Comparison of ENCODE assay signal across 15 cellular contexts in the genomic region with DNA sequence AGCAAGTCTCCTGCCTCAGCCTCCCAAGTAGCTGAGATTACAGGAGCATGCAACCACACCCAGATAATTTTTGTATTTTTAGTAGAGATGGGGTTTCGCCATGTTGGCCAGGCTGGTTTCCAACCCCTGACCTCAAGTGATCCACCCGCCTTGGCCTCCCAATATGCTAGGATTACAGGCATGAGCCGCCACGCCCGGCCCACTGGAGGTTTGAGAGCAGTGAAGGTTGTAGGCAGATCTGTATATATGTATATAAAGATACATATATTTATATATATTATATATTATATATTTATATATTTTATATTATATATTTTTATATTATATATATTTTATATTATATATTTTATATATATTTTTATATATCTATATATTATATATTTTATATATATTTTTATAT. TPM values are rescaled to one million over a fixed set of nuclear protein-coding genes. Genes with fewer than 3 reads are reported as not detected.
DNase-seq lines count a peak whose midpoint lies in the region; ATAC-seq and TF ChIP-seq lines count a peak whose summit lies in the region.
"Had no signal": no experiment of that assay in that cellular context is flagged by ENCODE, and none has a peak within 500 bp of the region (broad histone marks: within the 10 kb centered on the region; RNA-seq: fewer than 3 reads in every experiment).

No MANE protein-coding gene starts in this region.

- H3K36me3 ChIP-seq in GM23338 (ENCODE audit: insufficient read depth) (no peaks in the 10 kb centered on the region), neuronal stem cell (replicated peaks in 1 of 2; ENCODE audit: control insufficient read depth in 2 of 2, insufficient read depth in 2 of 2, low read length in 2 of 2) (no peaks in the 10 kb centered on the region)
- H3K36me3 ChIP-seq: HAP-1 had no signal

- H4K91ac ChIP-seq in neuronal stem cell (ENCODE audit: low read depth, low read length, poor library complexity), result no peak overlapping the region

- no peak overlapping the region for H3K18ac ChIP-seq in neuronal stem cell (ENCODE audit: low read length)

- no peak overlapping the region for H2BK5ac ChIP-seq in neuronal stem cell (ENCODE audit: low read length)

- intact Hi-C loops in activated CD4-positive, alpha-beta memory T cell treated with anti-CD3 and anti-CD28 coated beads for 36 hours (cut with micrococcal nuclease), result no loop called here

- WGBS in neuronal stem cell (ENCODE audit: extremely low coverage in 2 of 2, insufficient read length in 2 of 2, insufficient replicate concordance in 1 of 2), 2 donors, result no CpG with 5 or more reads among the region's 5 CpGs

- no peak overlapping the region for H2BK15ac ChIP-seq in neuronal stem cell (ENCODE audit: low read length)

- TF ChIP-seq CTCF in GM23338 (conservative IDR thresholded peaks at IDR 0.05; ENCODE audit: low read depth in 2 of 2) (no peak), chondrocyte (IDR thresholded peaks at IDR 0.05) (no peak), GM13977 (IDR thresholded peaks at IDR 0.05; ENCODE audit: extremely low read depth, insufficient read depth, missing control alignments) (no peak)

- H3K23ac ChIP-seq in neuronal stem cell (ENCODE audit: low read depth, low read length, poor library complexity), result no peak overlapping the region

- H3K14ac ChIP-seq in neuronal stem cell (ENCODE audit: low read length), result no peak overlapping the region

- 0 out of 2 replicates have a peak, but pooled peaks cover 3% of the 10 kb centered on the region for H3F3A ChIP-seq in GM23338 (replicated peaks; ENCODE audit: low read depth)

- H3K4me3 Mint-ChIP-seq in activated CD4-positive, alpha-beta memory T cell treated with anti-CD3 and anti-CD28 coated beads for 36 hours, result peak overlapping the region; percentile 18
- H3K4me3 Mint-ChIP-seq in activated CD4-positive, alpha-beta memory T cell treated with anti-CD3 and anti-CD28 coated beads, Interleukin-2, amount 10 ng/mL, durations not matched to agents 7 days and 5 days, result no peak overlapping the region
- H3K4me3 Mint-ChIP-seq in GM23338 (no peak overlapping the region), chondrocyte (ENCODE audit: unreplicated experiment) (no peak overlapping the region)
- H3K4me3 Mint-ChIP-seq: B cell; CD4-positive, alpha-beta memory T cell had no signal

- no peaks in the 10 kb centered on the region for H3K27me3 Mint-ChIP-seq in activated CD4-positive, alpha-beta memory T cell treated with anti-CD3 and anti-CD28 coated beads for 36 hours
- H3K27me3 Mint-ChIP-seq in activated CD4-positive, alpha-beta memory T cell treated with anti-CD3 and anti-CD28 coated beads, Interleukin-2, amount 10 ng/mL, durations not matched to agents 7 days and 5 days, result peaks cover 7% of the 10 kb centered on the region
- H3K27me3 Mint-ChIP-seq in GM23338 (ENCODE audit: insufficient read depth, low read depth, poor library complexity) (peaks cover 8% of the 10 kb centered on the region), chondrocyte (ENCODE audit: low read depth) (peaks cover 28% of the 10 kb centered on the region)

- no peak overlapping the region for H3K4me2 ChIP-seq in GM23338
- H3K4me2 ChIP-seq in neuronal stem cell (ENCODE audit: insufficient read depth, low read length, poor library complexity, severe bottlenecking), result no peak overlapping the region

- H2AFZ ChIP-seq in GM23338 (peak overlapping the region; percentile 66; the same call in 1 of the 2 replicates), neuronal stem cell (ENCODE audit: low read length) (peak overlapping the region; percentile 10)

- no peaks in the 10 kb centered on the region for H3K4me1 ChIP-seq in GM23338 (ENCODE audit: insufficient read depth)
- no peaks in the 10 kb centered on the region for H3K4me1 ChIP-seq in neuronal stem cell (ENCODE audit: control insufficient read depth in 2 of 2, insufficient read depth in 1 of 2, low read depth in 1 of 2, low read length in 2 of 2)
- H3K4me1 ChIP-seq: HAP-1 had no signal

- H3K4me1 Mint-ChIP-seq in activated CD4-positive, alpha-beta memory T cell treated with anti-CD3 and anti-CD28 coated beads for 36 hours (ENCODE audit: low read depth), result no peaks in the 10 kb centered on the region
- H3K4me1 Mint-ChIP-seq in activated CD4-positive, alpha-beta memory T cell treated with anti-CD3 and anti-CD28 coated beads, Interleukin-2, amount 10 ng/mL, durations not matched to agents 7 days and 5 days, result no peaks in the 10 kb centered on the region
- H3K4me1 Mint-ChIP-seq in GM23338 (no peaks in the 10 kb centered on the region), chondrocyte (ENCODE audit: low read depth) (no peaks in the 10 kb centered on the region)
- H3K4me1 Mint-ChIP-seq: B cell; CD4-positive, alpha-beta memory T cell had no signal

- no peak overlapping the region for H3K27ac Mint-ChIP-seq in activated CD4-positive, alpha-beta memory T cell treated with anti-CD3 and anti-CD28 coated beads for 36 hours
- no peak overlapping the region for H3K27ac Mint-ChIP-seq in activated CD4-positive, alpha-beta memory T cell treated with anti-CD3 and anti-CD28 coated beads, Interleukin-2, amount 10 ng/mL, durations not matched to agents 7 days and 5 days
- no peak overlapping the region for H3K27ac Mint-ChIP-seq in GM23338
- no peak overlapping the region for H3K27ac Mint-ChIP-seq in chondrocyte (ENCODE audit: unreplicated experiment)
- H3K27ac Mint-ChIP-seq: B cell; CD4-positive, alpha-beta memory T cell had no signal

- CTCF ChIA-PET in activated CD4-positive, alpha-beta memory T cell treated with anti-CD3 and anti-CD28 coated beads for 36 hours (lab: Charles Lee), result no interaction called here
- CTCF ChIA-PET in activated CD4-positive, alpha-beta memory T cell treated with anti-CD3 and anti-CD28 coated beads, Interleukin-2, amount 10 ng/mL, durations not matched to agents 7 days and 5 days (lab: Charles Lee), result no interaction called here

- POLR2A ChIA-PET in activated CD4-positive, alpha-beta memory T cell treated with anti-CD3 and anti-CD28 coated beads for 36 hours (lab: Charles Lee), result no interaction called here
- POLR2A ChIA-PET in activated CD4-positive, alpha-beta memory T cell treated with anti-CD3 and anti-CD28 coated beads, Interleukin-2, amount 10 ng/mL, durations not matched to agents 7 days and 5 days (lab: Charles Lee), result no interaction called here

- DNase-seq in activated CD4-positive, alpha-beta memory T cell treated with anti-CD3 and anti-CD28 coated beads for 36 hours, result no peak
- no peak for DNase-seq in activated CD4-positive, alpha-beta memory T cell treated with anti-CD3 and anti-CD28 coated beads, Interleukin-2, amount 10 ng/mL, durations not matched to agents 7 days and 5 days
- DNase-seq in GM23338 (ENCODE audit: low spot score), result no peak
- peak; percentile 30 for DNase-seq in chondrocyte (ENCODE audit: low spot score)
- no peak for DNase-seq in neuronal stem cell (ENCODE audit: low spot score)
- DNase-seq in NCI-H524 treated with DMSO at 0.1 percent for 48 hours (lab: John Stamatoyannopoulos, UW), result no peak
- DNase-seq in GM13977 (ENCODE audit: low spot score), result no peak
- DNase-seq: CD4-positive, alpha-beta memory T cell; DMS79; IMR-90 had no signal

- H3K9me2 ChIP-seq in GM23338 (ENCODE audit: insufficient read depth), result no peaks in the 10 kb centered on the region

- H3K4ac ChIP-seq in neuronal stem cell (ENCODE audit: low read length), result no peak overlapping the region

- no peaks in the 10 kb centered on the region for H3K9me3 Mint-ChIP-seq in activated CD4-positive, alpha-beta memory T cell treated with anti-CD3 and anti-CD28 coated beads for 36 hours
- H3K9me3 Mint-ChIP-seq in activated CD4-positive, alpha-beta memory T cell treated with anti-CD3 and anti-CD28 coated beads, Interleukin-2, amount 10 ng/mL, durations not matched to agents 7 days and 5 days, result no peaks in the 10 kb centered on the region
- H3K9me3 Mint-ChIP-seq in GM23338 (no peaks in the 10 kb centered on the region; the same call in 2 of the 3 replicates), chondrocyte (ENCODE audit: low read depth) (no peaks in the 10 kb centered on the region)
- H3K9me3 Mint-ChIP-seq: CD4-positive, alpha-beta memory T cell had no signal

- H3K27ac ChIP-seq in GM23338 (ENCODE audit: low read depth) (no peak overlapping the region), neuronal stem cell (replicated peaks; ENCODE audit: low read length) (no peak overlapping the region)
- H3K27ac ChIP-seq: C4-2B had no signal

- no peak overlapping the region for H4K8ac ChIP-seq in neuronal stem cell (ENCODE audit: low read depth, low read length)

- no peak overlapping the region for H2AK5ac ChIP-seq in neuronal stem cell (ENCODE audit: low read depth, low read length)

- H2BK120ac ChIP-seq in neuronal stem cell (ENCODE audit: low read depth, low read length), result no peak overlapping the region

- H3K27me3 ChIP-seq in GM23338 (ENCODE audit: insufficient read depth) (no peaks in the 10 kb centered on the region), neuronal stem cell (ENCODE audit: control insufficient read depth in 3 of 3, insufficient read depth in 3 of 3, low read depth in 1 of 3, low read length in 3 of 3) (no peaks in the 10 kb centered on the region)

- H3K9ac ChIP-seq in neuronal stem cell (ENCODE audit: low read depth, low read length, poor library complexity), result no peak overlapping the region

- H4K20me1 ChIP-seq in GM23338 (replicated peaks; ENCODE audit: insufficient read depth), result no peaks in the 10 kb centered on the region

- H3K79me2 ChIP-seq in GM23338 (replicated peaks; ENCODE audit: insufficient read depth), result no peaks in the 10 kb centered on the region

- no peak overlapping the region for H2BK12ac ChIP-seq in neuronal stem cell (ENCODE audit: low read length)

- H3K79me1 ChIP-seq in neuronal stem cell (ENCODE audit: low read depth, low read length), result no peaks in the 10 kb centered on the region

- ATAC-seq in GM23338 (no peak), HG03521 (IDR thresholded peaks at IDR 0.05; ENCODE audit: unreplicated experiment) (no peak)
- ATAC-seq: GM12878 had no signal

- H3K4me3 ChIP-seq in GM23338 (no peak overlapping the region), neuronal stem cell (ENCODE audit: low read length in 2 of 2) (no peak overlapping the region)
- H3K4me3 ChIP-seq: GM12878, HAP-1 had no signal

- H3K36me3 Mint-ChIP-seq in activated CD4-positive, alpha-beta memory T cell treated with anti-CD3 and anti-CD28 coated beads for 36 hours, result no peaks in the 10 kb centered on the region
- H3K36me3 Mint-ChIP-seq in activated CD4-positive, alpha-beta memory T cell treated with anti-CD3 and anti-CD28 coated beads, Interleukin-2, amount 10 ng/mL, durations not matched to agents 7 days and 5 days (ENCODE audit: low read depth), result no peaks in the 10 kb centered on the region
- no peaks in the 10 kb centered on the region for H3K36me3 Mint-ChIP-seq in GM23338 (ENCODE audit: low read depth)
- no peaks in the 10 kb centered on the region for H3K36me3 Mint-ChIP-seq in chondrocyte (ENCODE audit: low read depth)
- H3K36me3 Mint-ChIP-seq: CD4-positive, alpha-beta memory T cell had no signal

- no peaks in the 10 kb centered on the region for H3K9me3 ChIP-seq in neuronal stem cell (replicated peaks in 1 of 2; ENCODE audit: control insufficient read depth in 2 of 2, insufficient read depth in 1 of 2, low read depth in 1 of 2, low read length in 2 of 2)
- H3K9me3 ChIP-seq: HAP-1 had no signal

- in situ Hi-C loops in GM13977 (cut with MboI; ENCODE audit: low pct_unique_long_range_greater_than_20kb, low sequenced_read_pairs, unreplicated experiment), result no loop called here

RNA-seq across cellular contexts. Expression of a gene that starts 38.2 kb away (rescaled TPM):
- total RNA-seq in activated CD4-positive, alpha-beta memory T cell treated with anti-CD3 and anti-CD28 coated beads for 36 hours, result 10 to 100 TPM; 18.1 to 18.6 TPM
- 10 to 100 TPM; 15.5 to 16.6 TPM for total RNA-seq in activated CD4-positive, alpha-beta memory T cell treated with anti-CD3 and anti-CD28 coated beads, Interleukin-2, amount 10 ng/mL, durations not matched to agents 7 days and 5 days
- total RNA-seq in GM23338 (2014; rRNA removed; shearing (Covaris generic)), result 10.2 TPM in 2 replicates
- polyA plus RNA-seq in GM23338 (2016; fragmentation: Nextera tagmentation; extraction: Ambion mirVana), result 3.5 and 3.7 TPM in 2 replicates
- 16.5 to 18.4 TPM (median 17.1 TPM) in 3 replicates for total RNA-seq in chondrocyte
- polyA plus RNA-seq in neuronal stem cell (2013, experiment 1 of 2), result 7.4 TPM
- 7.4 TPM for polyA plus RNA-seq in neuronal stem cell (2013, experiment 2 of 2)
